8 cellular contexts compared by ENCODE assay signal in genomic region chr12:6278439-6279255, GRCh38. TPM values are rescaled to one million over a fixed set of nuclear protein-coding genes. Genes with fewer than 3 reads are reported as not detected.
DNase-seq lines count a peak whose midpoint lies in the region; ATAC-seq and TF ChIP-seq lines count a peak whose summit lies in the region.

No MANE protein-coding gene starts in this region.

- no peaks in the 10 kb centered on the region for H3K27me3 ChIP-seq in kidney epithelial cell (ENCODE audit: control insufficient read depth, insufficient read depth, low read length)

- TF ChIP-seq CTCF in kidney epithelial cell (IDR thresholded peaks at IDR 0.05; ENCODE audit: insufficient read depth, low read length, poor library complexity, severe bottlenecking), result no peak

- ATAC-seq in HG02642 (IDR thresholded peaks at IDR 0.05; ENCODE audit: poor library complexity, unreplicated experiment), result peak; percentile 79

- H3K4me3 ChIP-seq in kidney epithelial cell (ENCODE audit: low read depth, low read length), result peak overlapping the region; percentile 29

- no peaks in the 10 kb centered on the region for H3K36me3 ChIP-seq in kidney epithelial cell (ENCODE audit: control insufficient read depth, insufficient read depth, low read length)

- DNase-seq in NCI-H1417 (lab: John Stamatoyannopoulos, UW) (peak; percentile 81 to 86 (median 82)), NCI-H1417 treated with DMSO at 0.1 percent for 48 hours (lab: John Stamatoyannopoulos, UW) (no peak), NCI-H1694 (lab: John Stamatoyannopoulos, UW) (peak; percentile 66), cerebellar cortex (ENCODE audit: low spot score) (peak; percentile 38), kidney epithelial cell (ENCODE audit: low read depth) (no peak)
- peak; percentile 94 for DNase-seq in activated CD4-positive, CD25-positive, alpha-beta regulatory T cell treated with anti-CD3 and anti-CD28 coated beads, Interleukin-2, amount 50 U/mL, for 72 hours
- peak; percentile 76 to 89 for DNase-seq in stimulated activated CD4-positive, alpha-beta T cell treated with anti-CD3 and anti-CD28 coated beads, Interleukin-15, amount 100 ng/mL, for 1 hour (ENCODE audit: low read depth in 1 of 2, low spot score in 1 of 2)

RNA-seq across cellular contexts. Expression of gene PLEKHG6, which starts 31.8 kb away (rescaled TPM):
- total RNA-seq in kidney epithelial cell, result 2.3 and 3.3 TPM in 2 replicates

Comparison
In these comparisons a context has a peak if more than half of its experiments do, and no peak if none do; other contexts are left out.
1. DNase-seq: peak in NCI-H1417 (3 of 3), NCI-H1694 (single experiment), activated CD4-positive, CD25-positive, alpha-beta regulatory T cell treated with anti-CD3 and anti-CD28 coated beads, Interleukin-2, amount 50 U/mL, for 72 hours (single experiment), cerebellar cortex (single experiment) and stimulated activated CD4-positive, alpha-beta T cell treated with anti-CD3 and anti-CD28 coated beads, Interleukin-15, amount 100 ng/mL, for 1 hour (2 of 2); none in NCI-H1417 treated with DMSO at 0.1 percent for 48 hours (single experiment) and kidney epithelial cell (single experiment).